1 cellular context compared by ENCODE assay signal in the genomic region with DNA sequence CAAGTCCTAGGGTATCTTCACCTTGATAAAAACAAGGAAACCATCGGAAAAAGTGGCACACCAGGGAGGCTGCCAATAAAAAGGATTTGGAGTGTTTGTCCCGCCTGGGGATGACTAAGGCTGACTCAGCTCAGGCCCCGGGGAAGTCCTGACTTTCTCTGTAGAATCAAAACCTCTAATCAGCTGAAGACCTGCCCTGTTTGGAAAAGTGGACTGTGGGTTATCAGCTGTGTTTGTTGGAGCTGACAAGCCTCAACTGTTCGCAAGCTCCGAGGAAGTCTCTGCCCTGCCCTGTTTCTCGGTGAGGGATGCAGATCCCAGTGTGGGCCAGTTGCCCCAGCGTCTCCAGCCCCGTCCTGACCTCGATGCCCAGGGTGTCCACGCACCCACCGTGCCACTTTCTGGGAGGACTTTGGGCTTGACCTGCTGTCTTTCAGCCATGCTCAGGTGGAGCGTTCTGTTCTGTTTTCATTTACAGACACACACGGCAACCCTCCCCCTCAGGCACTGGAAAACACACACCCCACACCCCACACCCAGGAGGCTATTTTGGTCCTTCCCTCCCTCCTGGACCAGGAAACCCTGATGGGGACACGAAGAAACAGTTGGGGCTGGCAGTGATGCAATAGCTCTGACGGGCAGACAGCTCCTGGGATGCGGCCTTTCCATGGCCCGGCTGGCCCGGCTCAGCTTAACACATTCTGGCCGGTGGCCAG.
TF ChIP-seq lines count a peak whose summit lies in the region.

No MANE protein-coding gene starts in this region.

TF ChIP-seq in HepG2, 621 proteins besides CTCF, POLR2A, EP300 and RAD21 (continued from another document and continues in another):
- no peak for TF ChIP-seq PRDM4 (CRISPR knock-in tag; IDR thresholded peaks at IDR 0.05; ENCODE audit: borderline replicate concordance)
- TF ChIP-seq DNMT3B (CRISPR knock-in tag; conservative IDR thresholded peaks at IDR 0.05) = no peak
- TF ChIP-seq TARDBP (CRISPR knock-in tag; IDR thresholded peaks at IDR 0.05) = peak; percentile 60; the same call in 1 of the 2 replicates
- TF ChIP-seq ZNF770 (CRISPR knock-in tag; IDR thresholded peaks at IDR 0.05) = no peak
- no peak for TF ChIP-seq ESRRA (CRISPR knock-in tag; IDR thresholded peaks at IDR 0.05; ENCODE audit: low read depth)
- TF ChIP-seq ZSCAN9 (CRISPR knock-in tag; IDR thresholded peaks at IDR 0.05; ENCODE audit: borderline replicate concordance) = no peak
- no peak for TF ChIP-seq PAF1 (CRISPR knock-in tag; IDR thresholded peaks at IDR 0.05)
- TF ChIP-seq, protein P1, sequence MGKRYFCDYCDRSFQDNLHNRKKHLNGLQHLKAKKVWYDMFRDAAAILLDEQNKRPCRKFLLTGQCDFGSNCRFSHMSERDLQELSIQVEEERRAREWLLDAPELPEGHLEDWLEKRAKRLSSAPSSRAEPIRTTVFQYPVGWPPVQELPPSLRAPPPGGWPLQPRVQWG (CRISPR knock-in tag; IDR thresholded peaks at IDR 0.05; ENCODE audit: borderline replicate concordance, low read depth) = no peak
- TF ChIP-seq KDM4B (CRISPR knock-in tag; IDR thresholded peaks at IDR 0.05) = no peak
- peak; percentile 80; the same call in 1 of the 2 replicates for TF ChIP-seq HDAC2 (CRISPR knock-in tag; IDR thresholded peaks at IDR 0.05)
- TF ChIP-seq ZNF350 (CRISPR knock-in tag; IDR thresholded peaks at IDR 0.05; ENCODE audit: borderline replicate concordance, low read depth) = no peak
- no peak for TF ChIP-seq AHDC1 (CRISPR knock-in tag; IDR thresholded peaks at IDR 0.05; ENCODE audit: borderline replicate concordance)
- TF ChIP-seq ZFAT (CRISPR knock-in tag; conservative IDR thresholded peaks at IDR 0.05) = no peak
- peak; percentile 67 for TF ChIP-seq ARID5B (CRISPR knock-in tag; IDR thresholded peaks at IDR 0.05)
- TF ChIP-seq, protein P2, sequence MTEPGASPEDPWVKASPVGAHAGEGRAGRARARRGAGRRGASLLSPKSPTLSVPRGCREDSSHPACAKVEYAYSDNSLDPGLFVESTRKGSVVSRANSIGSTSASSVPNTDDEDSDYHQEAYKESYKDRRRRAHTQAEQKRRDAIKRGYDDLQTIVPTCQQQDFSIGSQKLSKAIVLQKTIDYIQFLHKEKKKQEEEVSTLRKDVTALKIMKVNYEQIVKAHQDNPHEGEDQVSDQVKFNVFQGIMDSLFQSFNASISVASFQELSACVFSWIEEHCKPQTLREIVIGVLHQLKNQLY (CRISPR knock-in tag; IDR thresholded peaks at IDR 0.05) = no peak
- no peak for TF ChIP-seq TMF1 (CRISPR knock-in tag; IDR thresholded peaks at IDR 0.05; ENCODE audit: low read depth)
- TF ChIP-seq KMT2A (CRISPR knock-in tag; IDR thresholded peaks at IDR 0.05) = 0 out of 2 replicates have a peak, but pooled peaks have one; percentile 30
- no peak for TF ChIP-seq ZNF329 (CRISPR knock-in tag; IDR thresholded peaks at IDR 0.05; ENCODE audit: low read depth)
- TF ChIP-seq RNF2 (conservative IDR thresholded peaks at IDR 0.05; ENCODE audit: low read depth) = no peak
- TF ChIP-seq ZSCAN20 (CRISPR knock-in tag; IDR thresholded peaks at IDR 0.05; ENCODE audit: borderline replicate concordance) = no peak
- no peak for TF ChIP-seq ZNF251 (CRISPR knock-in tag; IDR thresholded peaks at IDR 0.05)
- no peak for TF ChIP-seq ZNF704 (CRISPR knock-in tag; IDR thresholded peaks at IDR 0.05; ENCODE audit: borderline replicate concordance)
- TF ChIP-seq ZNF333 (CRISPR knock-in tag; IDR thresholded peaks at IDR 0.05; ENCODE audit: borderline replicate concordance) = no peak
- TF ChIP-seq ZMYM2 (CRISPR knock-in tag; IDR thresholded peaks at IDR 0.05) = no peak
- no peak for TF ChIP-seq RARG (CRISPR knock-in tag; IDR thresholded peaks at IDR 0.05; ENCODE audit: low read depth)
- TF ChIP-seq, protein P3, sequence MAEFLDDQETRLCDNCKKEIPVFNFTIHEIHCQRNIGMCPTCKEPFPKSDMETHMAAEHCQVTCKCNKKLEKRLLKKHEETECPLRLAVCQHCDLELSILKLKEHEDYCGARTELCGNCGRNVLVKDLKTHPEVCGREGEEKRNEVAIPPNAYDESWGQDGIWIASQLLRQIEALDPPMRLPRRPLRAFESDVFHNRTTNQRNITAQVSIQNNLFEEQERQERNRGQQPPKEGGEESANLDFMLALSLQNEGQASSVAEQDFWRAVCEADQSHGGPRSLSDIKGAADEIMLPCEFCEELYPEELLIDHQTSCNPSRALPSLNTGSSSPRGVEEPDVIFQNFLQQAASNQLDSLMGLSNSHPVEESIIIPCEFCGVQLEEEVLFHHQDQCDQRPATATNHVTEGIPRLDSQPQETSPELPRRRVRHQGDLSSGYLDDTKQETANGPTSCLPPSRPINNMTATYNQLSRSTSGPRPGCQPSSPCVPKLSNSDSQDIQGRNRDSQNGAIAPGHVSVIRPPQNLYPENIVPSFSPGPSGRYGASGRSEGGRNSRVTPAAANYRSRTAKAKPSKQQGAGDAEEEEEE (CRISPR knock-in tag; IDR thresholded peaks at IDR 0.05; ENCODE audit: borderline replicate concordance) = no peak
- no peak for TF ChIP-seq NFKBIZ (CRISPR knock-in tag; IDR thresholded peaks at IDR 0.05)
- TF ChIP-seq DNMT1 (CRISPR knock-in tag; IDR thresholded peaks at IDR 0.05) = no peak
- no peak for TF ChIP-seq SIX4 (CRISPR knock-in tag; IDR thresholded peaks at IDR 0.05)
- peak; percentile 90; the same call in 1 of the 2 replicates for TF ChIP-seq ZNF549 (CRISPR knock-in tag; IDR thresholded peaks at IDR 0.05)
- TF ChIP-seq, protein P4, sequence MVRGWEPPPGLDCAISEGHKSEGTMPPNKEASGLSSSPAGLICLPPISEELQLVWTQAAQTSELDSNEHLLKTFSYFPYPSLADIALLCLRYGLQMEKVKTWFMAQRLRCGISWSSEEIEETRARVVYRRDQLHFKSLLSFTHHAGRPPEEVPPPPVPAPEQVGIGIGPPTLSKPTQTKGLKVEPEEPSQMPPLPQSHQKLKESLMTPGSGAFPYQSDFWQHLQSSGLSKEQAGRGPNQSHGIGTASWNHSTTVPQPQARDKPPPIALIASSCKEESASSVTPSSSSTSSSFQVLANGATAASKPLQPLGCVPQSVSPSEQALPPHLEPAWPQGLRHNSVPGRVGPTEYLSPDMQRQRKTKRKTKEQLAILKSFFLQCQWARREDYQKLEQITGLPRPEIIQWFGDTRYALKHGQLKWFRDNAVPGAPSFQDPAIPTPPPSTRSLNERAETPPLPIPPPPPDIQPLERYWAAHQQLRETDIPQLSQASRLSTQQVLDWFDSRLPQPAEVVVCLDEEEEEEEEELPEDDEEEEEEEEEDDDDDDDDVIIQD (CRISPR knock-in tag; IDR thresholded peaks at IDR 0.05; ENCODE audit: low read depth) = no peak
- TF ChIP-seq ZNF781 (CRISPR knock-in tag; IDR thresholded peaks at IDR 0.05; ENCODE audit: borderline replicate concordance, not compliant biosample characterization) = no peak
- no peak for TF ChIP-seq NPAS2 (CRISPR knock-in tag; IDR thresholded peaks at IDR 0.05; ENCODE audit: borderline replicate concordance)
- TF ChIP-seq ZZZ3 (CRISPR knock-in tag; IDR thresholded peaks at IDR 0.05; ENCODE audit: borderline replicate concordance) = no peak
- TF ChIP-seq ZNF225 (CRISPR knock-in tag; IDR thresholded peaks at IDR 0.05) = no peak
- no peak for TF ChIP-seq ZNF577 (CRISPR knock-in tag; IDR thresholded peaks at IDR 0.05; ENCODE audit: borderline replicate concordance, low read depth)
- no peak for TF ChIP-seq IRX3 (CRISPR knock-in tag; IDR thresholded peaks at IDR 0.05; ENCODE audit: borderline replicate concordance, low read depth)
- TF ChIP-seq RBM39 (IDR thresholded peaks at IDR 0.05; ENCODE audit: low read depth, low read length, poor library complexity, severe bottlenecking) = no peak
